10 cellular contexts compared by ENCODE assay signal in the genomic region with DNA sequence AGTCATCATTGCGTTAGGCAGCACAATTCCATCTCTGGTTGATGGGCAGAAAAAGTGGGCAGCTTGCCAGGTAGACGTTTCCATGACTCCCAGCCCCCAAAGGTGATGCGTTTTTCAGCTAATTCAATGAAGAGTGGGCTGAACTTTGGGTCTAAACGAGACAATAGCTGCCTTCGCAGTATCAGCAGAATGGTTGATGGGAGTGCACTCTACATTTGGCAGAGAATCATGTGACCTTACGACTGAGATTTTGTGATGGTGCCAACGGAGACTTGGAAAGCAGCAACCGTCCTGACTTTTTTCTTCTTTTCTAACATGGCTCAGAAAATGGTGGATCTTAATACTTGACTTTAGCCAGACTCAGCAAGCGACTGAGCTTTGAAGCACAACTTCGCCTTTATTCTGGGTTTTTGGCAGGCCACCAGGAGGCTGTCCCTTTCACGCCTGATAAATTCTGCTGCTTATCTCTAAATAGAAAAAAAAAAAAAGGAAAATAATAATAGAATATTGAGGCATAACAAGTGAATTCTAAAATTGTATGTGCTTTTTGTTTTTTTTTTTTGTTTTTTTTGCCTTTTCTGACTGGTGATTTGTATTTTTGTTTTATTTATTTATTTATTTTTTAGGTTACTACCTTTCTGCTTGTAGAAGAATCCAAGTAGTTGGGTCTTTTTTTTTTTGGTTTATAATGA.
DNase-seq lines count a peak whose midpoint lies in the region; ATAC-seq and TF ChIP-seq lines count a peak whose summit lies in the region.
"Had no signal": no experiment of that assay in that cellular context is flagged by ENCODE, and none has a peak within 500 bp of the region (broad histone marks: within the 10 kb centered on the region; RNA-seq: fewer than 3 reads in every experiment).

No MANE protein-coding gene starts in this region.

- peak overlapping the region; percentile 72 to 100 (median 97) for H3K27ac Mint-ChIP-seq in nephron
- no peak overlapping the region for H3K27ac Mint-ChIP-seq in activated CD8-positive, alpha-beta T cell treated with anti-CD3 and anti-CD28 coated beads, Interleukin-2, amount 10 ng/mL, durations not matched to agents 7 days and 5 days
- H3K27ac Mint-ChIP-seq: stimulated activated naive CD8-positive, alpha-beta T cell treated with anti-CD3 and anti-CD28 coated beads, Interleukin-15, Interleukin-2, amounts not matched to agents 100 ng/mL and 50 ng/mL, for 24 hours had no signal

- ATAC-seq in esophagus mucosa (peak; percentile 48), HG02840 (IDR thresholded peaks at IDR 0.05; ENCODE audit: low FRiP score, unreplicated experiment) (no peak)
- no peak for ATAC-seq in activated CD8-positive, alpha-beta T cell treated with anti-CD3 and anti-CD28 coated beads, Interleukin-2, amount 10 ng/mL, durations not matched to agents 7 days and 5 days

- peaks cover 45% of the 10 kb centered on the region for H3K4me1 Mint-ChIP-seq in nephron
- no peaks in the 10 kb centered on the region for H3K4me1 Mint-ChIP-seq in activated CD8-positive, alpha-beta T cell treated with anti-CD3 and anti-CD28 coated beads, Interleukin-2, amount 10 ng/mL, durations not matched to agents 7 days and 5 days (ENCODE audit: low read depth)

- POLR2A ChIA-PET in activated CD8-positive, alpha-beta T cell treated with anti-CD3 and anti-CD28 coated beads, Interleukin-2, amount 10 ng/mL, durations not matched to agents 7 days and 5 days (lab: Charles Lee), result no interaction called here

- peaks cover 17% of the 10 kb centered on the region for H3K9me3 Mint-ChIP-seq in nephron
- peaks cover 23% of the 10 kb centered on the region for H3K9me3 Mint-ChIP-seq in activated CD8-positive, alpha-beta T cell treated with anti-CD3 and anti-CD28 coated beads, Interleukin-2, amount 10 ng/mL, durations not matched to agents 7 days and 5 days (ENCODE audit: insufficient read depth)

- CTCF ChIA-PET in activated CD8-positive, alpha-beta T cell treated with anti-CD3 and anti-CD28 coated beads, Interleukin-2, amount 10 ng/mL, durations not matched to agents 7 days and 5 days (lab: Charles Lee), result no interaction called here

- peak overlapping the region in 2 of 3 experiments; percentile 73 to 89 for H3K4me3 Mint-ChIP-seq in nephron
- H3K4me3 Mint-ChIP-seq in activated CD8-positive, alpha-beta T cell treated with anti-CD3 and anti-CD28 coated beads, Interleukin-2, amount 10 ng/mL, durations not matched to agents 7 days and 5 days, result no peak overlapping the region
- H3K4me3 Mint-ChIP-seq: stimulated activated naive CD8-positive, alpha-beta T cell treated with anti-CD3 and anti-CD28 coated beads, Interleukin-15, Interleukin-2, amounts not matched to agents 100 ng/mL and 50 ng/mL, for 24 hours had no signal

- no peaks in the 10 kb centered on the region for H3K27me3 Mint-ChIP-seq in nephron (ENCODE audit: low read depth)
- H3K27me3 Mint-ChIP-seq in activated CD8-positive, alpha-beta T cell treated with anti-CD3 and anti-CD28 coated beads, Interleukin-2, amount 10 ng/mL, durations not matched to agents 7 days and 5 days (ENCODE audit: low read depth), result no peaks in the 10 kb centered on the region
- H3K27me3 Mint-ChIP-seq: stimulated activated naive CD8-positive, alpha-beta T cell treated with anti-CD3 and anti-CD28 coated beads, Interleukin-15, Interleukin-2, amounts not matched to agents 100 ng/mL and 50 ng/mL, for 24 hours had no signal

- no peak for TF ChIP-seq CTCF in AG09319 (IDR thresholded peaks at IDR 0.05; ENCODE audit: low read depth, low read length)
- no peak for TF ChIP-seq CTCF in nephron (IDR thresholded peaks at IDR 0.05; ENCODE audit: unreplicated experiment in 3 of 3)

- DNase-seq in AG09319 (ENCODE audit: extremely low read depth, low read depth), result peak; percentile 51
- DNase-seq in NCI-H446 treated with DMSO at 0.1 percent for 48 hours (lab: John Stamatoyannopoulos, UW), result peak; percentile 88
- DNase-seq in RKO (ENCODE audit: low spot score), result no peak
- no peak for DNase-seq in ecto neural progenitor cell (ENCODE audit: low spot score)
- no peak for DNase-seq in activated CD8-positive, alpha-beta T cell treated with anti-CD3 and anti-CD28 coated beads, Interleukin-2, amount 10 ng/mL, durations not matched to agents 7 days and 5 days
- DNase-seq: NCI-H146 had no signal

- H3K36me3 Mint-ChIP-seq in nephron (ENCODE audit: low read depth), result peaks cover 31% of the 10 kb centered on the region
- no peaks in the 10 kb centered on the region for H3K36me3 Mint-ChIP-seq in activated CD8-positive, alpha-beta T cell treated with anti-CD3 and anti-CD28 coated beads, Interleukin-2, amount 10 ng/mL, durations not matched to agents 7 days and 5 days (ENCODE audit: low read depth)

Comparison
In these comparisons a context has a peak if more than half of its experiments do, and no peak if none do; other contexts are left out.
1. DNase-seq: peak in AG09319 (single experiment) and NCI-H446 treated with DMSO at 0.1 percent for 48 hours (single experiment); none in RKO (single experiment), ecto neural progenitor cell (single experiment) and activated CD8-positive, alpha-beta T cell treated with anti-CD3 and anti-CD28 coated beads, Interleukin-2, amount 10 ng/mL, durations not matched to agents 7 days and 5 days (single experiment).